1 cellular context compared by ENCODE assay signal in genomic region chr11:12043959-12044772, GRCh38.
TF ChIP-seq lines count a peak whose summit lies in the region.

No MANE protein-coding gene starts in this region.

TF ChIP-seq in GM12878, 131 proteins besides CTCF, POLR2A, EP300 and RAD21 (continued from another document):
- no peak for TF ChIP-seq NR2F1 (conservative IDR thresholded peaks at IDR 0.05)
- peak; percentile 80 for TF ChIP-seq SMC3 (IDR thresholded peaks at IDR 0.05; ENCODE audit: borderline replicate concordance, low read length)
